8 cellular contexts compared by ENCODE assay signal in the genomic region with DNA sequence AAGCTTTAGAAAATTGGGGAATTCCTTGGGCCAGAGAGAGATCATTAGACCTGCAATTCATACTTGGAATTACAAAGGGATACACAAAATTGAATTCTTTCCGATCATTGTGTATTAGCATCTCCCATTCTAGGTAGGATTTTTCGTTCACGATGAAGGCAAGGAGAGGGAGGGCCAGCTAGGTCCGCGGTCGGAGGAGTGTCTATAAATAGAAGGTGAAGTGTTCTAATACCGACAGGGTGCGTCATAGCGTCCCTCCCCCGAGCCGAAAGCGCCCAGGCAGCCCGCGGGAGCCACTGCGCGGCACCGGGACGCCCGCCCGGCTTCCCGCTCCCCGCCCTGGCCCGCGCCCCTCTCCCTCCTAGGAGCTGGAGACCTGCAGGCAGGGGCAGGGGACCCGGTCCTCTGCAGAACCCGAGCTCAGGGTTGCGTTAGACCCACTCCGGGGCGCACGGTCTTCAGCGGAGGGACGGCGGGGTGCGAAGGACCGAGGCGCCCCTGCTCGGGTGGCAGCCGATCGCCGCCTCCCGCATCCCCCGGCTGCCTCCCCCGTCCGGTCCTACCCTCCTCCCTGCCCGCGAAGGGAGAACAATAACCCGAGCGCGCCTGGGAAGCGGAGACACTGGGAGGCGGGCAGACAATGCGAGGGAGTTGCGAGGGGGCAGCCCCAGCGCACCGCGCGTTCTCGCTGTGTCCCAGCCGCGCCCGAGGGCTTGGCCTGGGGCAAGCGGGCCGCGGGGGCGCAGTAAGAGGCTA.
DNase-seq lines count a peak whose midpoint lies in the region; ATAC-seq and TF ChIP-seq lines count a peak whose summit lies in the region.

No MANE protein-coding gene starts in this region.

- no peak overlapping the region for H3K56ac ChIP-seq in H9 (ENCODE audit: insufficient read length, low read depth, low read length)

- no peak overlapping the region for H2BK120ac ChIP-seq in H9 (ENCODE audit: low read depth, low read length, poor library complexity, severe bottlenecking)

- H4K5ac ChIP-seq in H9 (ENCODE audit: insufficient read length, low read depth, low read length), result no peak overlapping the region

- H3K18ac ChIP-seq in H9 (ENCODE audit: insufficient read length, low read depth, low read length), result peak overlapping the region; percentile 61

- TF ChIP-seq CTCF in H9 (conservative IDR thresholded peaks at IDR 0.05) (no peak), gastroesophageal sphincter (IDR thresholded peaks at IDR 0.05) (peak in 2 of 4 experiments; percentile 12 to 15), testis (IDR thresholded peaks at IDR 0.05) (no peak)

- no peak overlapping the region for H2BK20ac ChIP-seq in H9 (ENCODE audit: low read depth, low read length, poor library complexity, severe bottlenecking)

- H3K23me2 ChIP-seq in H9 (ENCODE audit: insufficient read length, low read depth, low read length, poor library complexity, severe bottlenecking), result peaks cover 5% of the 10 kb centered on the region

- no peak overlapping the region for H3K23ac ChIP-seq in H9 (ENCODE audit: insufficient read length, low read depth, low read length)

- H3K79me1 ChIP-seq in H9 (ENCODE audit: insufficient read depth, low read depth, low read length, poor library complexity, severe bottlenecking), result no peaks in the 10 kb centered on the region

- ATAC-seq in gastroesophageal sphincter, result peak; percentile 97

- WGBS in H9 (ENCODE audit: extremely low coverage, insufficient read length, low lambda C conversion rate), result no CpG with 5 or more reads among the region's 65 CpGs
- 0% methylated on average over 7 to 10 of the region's 65 CpGs for WGBS in gastroesophageal sphincter (ENCODE audit: low coverage in 1 of 2), 2 donors
- 0% methylated on average over 36 to 44 of the region's 65 CpGs for WGBS in testis, 2 donors

- no peaks in the 10 kb centered on the region for H3K36me3 Mint-ChIP-seq in H9 (ENCODE audit: insufficient read depth in 1 of 3, low read depth in 3 of 3)

- no peak overlapping the region for H2BK15ac ChIP-seq in H9 (ENCODE audit: low read depth, low read length)

- H3K36me3 ChIP-seq in gastroesophageal sphincter (no peaks in the 10 kb centered on the region), testis (ENCODE audit: low read depth, missing control alignments) (no peaks in the 10 kb centered on the region)

- intact Hi-C loops in testis (cut with DNase I; ENCODE audit: low total_unique reads), result loop anchor here (5.0 to 10.0 kb wide), 2 partner anchors 97 to 116 kb away; a partner anchor contains a TSS

- H3K27me3 ChIP-seq in H9 (ENCODE audit: insufficient read depth, low read length) (peaks cover 8% of the 10 kb centered on the region), gastroesophageal sphincter (no peaks in the 10 kb centered on the region), testis (no peaks in the 10 kb centered on the region)

- H3K27ac Mint-ChIP-seq in H9, result no peak overlapping the region

- H3K9ac ChIP-seq in H9 (ENCODE audit: extremely low read depth, insufficient read length, low read length), result no peak overlapping the region

- H3K4me1 ChIP-seq in H9 (ENCODE audit: insufficient read depth, low read length) (no peaks in the 10 kb centered on the region), gastroesophageal sphincter (peaks cover 0 to 30% (median 3%) of the 10 kb centered on the region in 3 donors), testis (no peaks in the 10 kb centered on the region)

- H3K4me2 ChIP-seq in H9 (ENCODE audit: insufficient read depth, insufficient read length, low read length), result peak overlapping the region; percentile 63

- no peak overlapping the region for H2AK5ac ChIP-seq in H9 (ENCODE audit: insufficient read length, low read length)

- peaks cover 0 to 3% of the 10 kb centered on the region in 2 experiments; a peak in 1 of 5 replicates for H3K9me3 Mint-ChIP-seq in H9

- DNase-seq in GM03348 (ENCODE audit: low spot score) (peak; percentile 92), H9 (peak; percentile 75), LoVo (ENCODE audit: low spot score) (peak; percentile 90), SHP77 treated with DMSO at 0.1 percent for 48 hours (lab: John Stamatoyannopoulos, UW) (peak; percentile 90), nucleus accumbens (lab: John Stamatoyannopoulos, UW) (peak in 55 of 56 donors; percentile 43 to 95 (median 81)), testis (peak; percentile 94)
- peak; percentile 79 for DNase-seq in activated naive CD4-positive, alpha-beta T cell treated with Interleukin-2 at 50 U/mL for 16 hours

- H3T11ph ChIP-seq in H9 (ENCODE audit: low read length), result no peak overlapping the region

- H3K4me3 ChIP-seq in gastroesophageal sphincter (peak overlapping the region; percentile 77 to 94), testis (peak overlapping the region; percentile 65 to 67)

- no peak overlapping the region for H2BK5ac ChIP-seq in H9 (ENCODE audit: insufficient read length, low read length)

- H3K79me2 ChIP-seq in H9 (ENCODE audit: insufficient read depth, low read length), result no peaks in the 10 kb centered on the region

- TF ChIP-seq POLR2A in gastroesophageal sphincter (IDR thresholded peaks at IDR 0.05), result peak; percentile 90 to 96
- no peak for TF ChIP-seq POLR2A in testis (IDR thresholded peaks at IDR 0.05)

- H3K14ac ChIP-seq in H9 (ENCODE audit: insufficient read depth, low read length), result peak overlapping the region; percentile 87; the same call in 1 of the 2 replicates

- H3K4me1 Mint-ChIP-seq in H9, result peaks cover 11 to 26% of the 10 kb centered on the region in 2 experiments

- no peak overlapping the region for H3K4ac ChIP-seq in H9 (ENCODE audit: low read depth, low read length)

- peaks cover 83% of the 10 kb centered on the region for H3K27me3 Mint-ChIP-seq in H9 (ENCODE audit: low read depth)

- H3K4me3 Mint-ChIP-seq in H9, result peak overlapping the region; percentile 63 to 92

- no peak for TF ChIP-seq EP300 in gastroesophageal sphincter (IDR thresholded peaks at IDR 0.05)

- no peaks in the 10 kb centered on the region for H4K20me1 ChIP-seq in H9 (ENCODE audit: control insufficient read depth, insufficient read depth, insufficient read length)

- H4K91ac ChIP-seq in H9 (ENCODE audit: insufficient read length, low read depth, low read length), result no peak overlapping the region

- no peak overlapping the region for H3K27ac ChIP-seq in H9 (ENCODE audit: insufficient read length, low read depth, low read length)
- peak overlapping the region; percentile 92 to 98 (median 96) for H3K27ac ChIP-seq in gastroesophageal sphincter
- peak overlapping the region; percentile 91 to 98 for H3K27ac ChIP-seq in testis

- H2BK12ac ChIP-seq in H9 (ENCODE audit: insufficient read length, low read depth, low read length), result no peak overlapping the region

- H4K8ac ChIP-seq in H9 (replicated peaks; ENCODE audit: insufficient read length, low read depth, low read length), result no peak overlapping the region

- H2AFZ ChIP-seq in H9 (ENCODE audit: low read length), result no peak overlapping the region

- H3K9me3 ChIP-seq in H9 (ENCODE audit: control insufficient read depth, low read depth, low read length) (no peaks in the 10 kb centered on the region), gastroesophageal sphincter (no peaks in the 10 kb centered on the region), testis (no peaks in the 10 kb centered on the region)
